ENCODE assay signal across 11 cellular contexts in the genomic region with DNA sequence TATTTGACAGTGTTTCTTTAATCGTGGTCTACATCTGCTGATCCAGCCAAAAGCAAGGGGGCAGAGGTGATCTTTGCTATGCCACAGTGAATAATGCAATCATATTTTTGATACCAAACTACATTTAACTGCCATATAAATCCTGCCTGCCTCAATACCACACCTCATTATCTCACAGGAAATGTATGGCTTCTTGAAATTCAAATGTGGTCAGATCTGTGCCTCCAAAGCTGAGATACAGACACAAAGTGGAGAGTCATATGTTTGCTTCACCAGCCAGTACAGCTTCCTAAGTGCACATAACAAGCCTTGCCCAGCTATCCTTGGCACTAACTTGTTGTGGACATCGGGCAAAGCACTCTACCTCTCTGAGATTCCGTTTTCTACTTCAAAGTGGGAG.
"Had no signal": no experiment of that assay in that cellular context is flagged by ENCODE, and none has a peak within 500 bp of the region (broad histone marks: within the 10 kb centered on the region; RNA-seq: fewer than 3 reads in every experiment).

No MANE protein-coding gene starts in this region.

- ATAC-seq: activated naive CD8-positive, alpha-beta T cell treated with anti-CD3 and anti-CD28 coated beads, Interleukin-2, amount 50 U/mL, for 24 hours; activated T-cell treated with anti-CD3 and anti-CD28 coated beads, Interleukin-2, amount 50 U/mL, for 72 hours; naive thymus-derived CD8-positive, alpha-beta T cell; psoas muscle had no signal

- DNase-seq: activated CD4-positive, alpha-beta memory T cell treated with anti-CD3 and anti-CD28 coated beads for 36 hours; activated CD4-positive, alpha-beta T cell treated with anti-CD3 and anti-CD28 coated beads for 1 hour; activated naive CD8-positive, alpha-beta T cell treated with anti-CD3 and anti-CD28 coated beads, Interleukin-2, amount 50 U/mL, for 24 hours; activated T-cell treated with anti-CD3 and anti-CD28 coated beads, Interleukin-2, amount 50 U/mL, for 72 hours; psoas muscle; sigmoid colon; stimulated activated CD4-positive, alpha-beta T cell treated with anti-CD3 and anti-CD28 coated beads, Interleukin-12 subunit alpha, Interleukin-12 subunit beta, amount 100 ng/mL, for 4 hours had no signal

- H3K9me3 ChIP-seq: psoas muscle, sigmoid colon had no signal

- H3K27ac ChIP-seq: cardiac muscle cell, psoas muscle, sigmoid colon had no signal

- H3K36me3 Mint-ChIP-seq: activated CD4-positive, alpha-beta memory T cell treated with anti-CD3 and anti-CD28 coated beads for 36 hours; naive thymus-derived CD8-positive, alpha-beta T cell had no signal

- H3K4me1 ChIP-seq: psoas muscle, sigmoid colon had no signal

- H3K27ac Mint-ChIP-seq: activated CD4-positive, alpha-beta memory T cell treated with anti-CD3 and anti-CD28 coated beads for 36 hours; activated naive CD8-positive, alpha-beta T cell treated with anti-CD3 and anti-CD28 coated beads, Interleukin-2, amount 50 U/mL, for 24 hours; activated T-cell treated with anti-CD3 and anti-CD28 coated beads, Interleukin-2, amount 50 U/mL, for 72 hours; naive thymus-derived CD8-positive, alpha-beta T cell; stimulated activated naive CD8-positive, alpha-beta T cell treated with anti-CD3 and anti-CD28 coated beads, Interleukin-15, Interleukin-2, amounts not matched to agents 100 ng/mL and 50 ng/mL, for 24 hours had no signal

- H3K27me3 ChIP-seq: cardiac muscle cell, sigmoid colon had no signal

- H3K9me3 Mint-ChIP-seq: activated CD4-positive, alpha-beta memory T cell treated with anti-CD3 and anti-CD28 coated beads for 36 hours had no signal

- H3K4me3 Mint-ChIP-seq: activated CD4-positive, alpha-beta memory T cell treated with anti-CD3 and anti-CD28 coated beads for 36 hours; activated naive CD8-positive, alpha-beta T cell treated with anti-CD3 and anti-CD28 coated beads, Interleukin-2, amount 50 U/mL, for 24 hours; activated T-cell treated with anti-CD3 and anti-CD28 coated beads, Interleukin-2, amount 50 U/mL, for 72 hours; mesothelial cell of epicardium; naive thymus-derived CD8-positive, alpha-beta T cell; stimulated activated naive CD8-positive, alpha-beta T cell treated with anti-CD3 and anti-CD28 coated beads, Interleukin-15, Interleukin-2, amounts not matched to agents 100 ng/mL and 50 ng/mL, for 24 hours had no signal

- H3K4me3 ChIP-seq: cardiac muscle cell, psoas muscle, sigmoid colon had no signal

- H3K36me3 ChIP-seq: cardiac muscle cell, sigmoid colon had no signal
